ENCODE assay signal across 8 cellular contexts in the genomic region with DNA sequence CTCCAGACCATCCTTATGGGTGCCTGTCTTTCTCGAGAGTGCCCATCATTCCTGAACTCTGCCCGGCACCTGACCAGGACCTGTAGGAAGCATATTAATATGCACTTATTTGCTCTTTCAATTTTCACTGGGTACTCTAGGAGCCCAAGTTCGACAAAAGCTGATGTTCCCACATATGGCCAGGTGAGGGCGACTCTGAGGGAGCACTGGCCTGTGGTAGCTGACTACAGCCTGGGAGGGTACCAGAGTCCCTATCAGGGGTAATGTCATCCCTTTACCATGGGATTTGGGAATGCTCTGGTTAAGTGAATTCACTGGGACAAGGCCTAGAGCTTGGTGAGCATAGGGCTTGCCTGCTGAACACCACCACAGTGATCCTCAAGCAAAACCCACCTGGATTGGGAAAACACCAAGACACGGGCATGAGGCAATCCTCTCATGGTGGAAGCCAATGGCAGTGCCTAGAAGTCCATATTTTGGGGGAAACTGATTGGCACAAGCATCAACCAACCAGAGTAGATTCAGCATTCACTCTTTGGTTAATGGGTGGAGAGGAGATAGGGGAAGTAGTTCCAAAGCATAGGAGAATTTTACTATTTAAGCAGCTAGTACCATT.
DNase-seq lines count a peak whose midpoint lies in the region; ATAC-seq and TF ChIP-seq lines count a peak whose summit lies in the region.

No MANE protein-coding gene starts in this region.

- POLR2A ChIA-PET in WTC11 (lab: Charles Lee), result interaction anchor here (0.6 kb wide), 1 partner anchor 169 kb away, joined by 3 read pairs; no protein-coding TSS in a partner anchor

- H4K20me1 ChIP-seq in H9 (ENCODE audit: control insufficient read depth, insufficient read depth, insufficient read length), result no peaks in the 10 kb centered on the region

- H3K27me3 ChIP-seq in H9 (ENCODE audit: insufficient read depth, low read length) (no peaks in the 10 kb centered on the region), gastroesophageal sphincter (no peaks in the 10 kb centered on the region)

- H3K79me1 ChIP-seq in H9 (ENCODE audit: insufficient read depth, low read depth, low read length, poor library complexity, severe bottlenecking), result no peaks in the 10 kb centered on the region

- H2AFZ ChIP-seq in H9 (ENCODE audit: low read length), result no peak overlapping the region

- H2BK5ac ChIP-seq in H9 (ENCODE audit: insufficient read length, low read length), result no peak overlapping the region

- H3K27me3 Mint-ChIP-seq in H9 (ENCODE audit: low read depth) (no peaks in the 10 kb centered on the region), WTC11 (ENCODE audit: low read depth) (peaks cover 2% of the 10 kb centered on the region; the same call in 1 of the 2 replicates)

- H3K27ac ChIP-seq in H9 (ENCODE audit: insufficient read length, low read depth, low read length) (no peak overlapping the region), gastroesophageal sphincter (no peak overlapping the region)

- no peaks in the 10 kb centered on the region for H3K4me1 Mint-ChIP-seq in H9
- H3K4me1 Mint-ChIP-seq in WTC11, result no peaks in the 10 kb centered on the region

- no CpG with 5 or more reads among the region's 5 CpGs for WGBS in H9 (ENCODE audit: extremely low coverage, insufficient read length, low lambda C conversion rate)
- WGBS in gastroesophageal sphincter (ENCODE audit: low coverage in 1 of 2), 2 donors, result 75 to 79% methylated on average over 2 to 3 of the region's 5 CpGs

- H4K91ac ChIP-seq in H9 (ENCODE audit: insufficient read length, low read depth, low read length), result no peak overlapping the region

- no peaks in the 10 kb centered on the region for H3K36me3 Mint-ChIP-seq in H9 (ENCODE audit: insufficient read depth in 1 of 3, low read depth in 3 of 3)
- H3K36me3 Mint-ChIP-seq in WTC11, result no peaks in the 10 kb centered on the region

- H4K5ac ChIP-seq in H9 (ENCODE audit: insufficient read length, low read depth, low read length), result no peak overlapping the region

- peak; percentile 97 for ATAC-seq in WTC11
- ATAC-seq in gastroesophageal sphincter, result no peak

- no peaks in the 10 kb centered on the region for H3K79me2 ChIP-seq in H9 (ENCODE audit: insufficient read depth, low read length)

- no peak overlapping the region for H3K4ac ChIP-seq in H9 (ENCODE audit: low read depth, low read length)

- H2BK20ac ChIP-seq in H9 (ENCODE audit: low read depth, low read length, poor library complexity, severe bottlenecking), result no peak overlapping the region

- no peak overlapping the region for H2BK12ac ChIP-seq in H9 (ENCODE audit: insufficient read length, low read depth, low read length)

- H4K8ac ChIP-seq in H9 (replicated peaks; ENCODE audit: insufficient read length, low read depth, low read length), result no peak overlapping the region

- H3K27ac Mint-ChIP-seq in H9, result no peak overlapping the region
- H3K27ac Mint-ChIP-seq in WTC11, result no peak overlapping the region

- no peak overlapping the region for H3K56ac ChIP-seq in H9 (ENCODE audit: insufficient read length, low read depth, low read length)

- H3K18ac ChIP-seq in H9 (ENCODE audit: insufficient read length, low read depth, low read length), result no peak overlapping the region

- H3K9me3 ChIP-seq in H9 (ENCODE audit: control insufficient read depth, low read depth, low read length) (no peaks in the 10 kb centered on the region), gastroesophageal sphincter (no peaks in the 10 kb centered on the region)

- no peak overlapping the region for H3K4me3 Mint-ChIP-seq in H9
- H3K4me3 Mint-ChIP-seq in WTC11, result no peak overlapping the region

- H3K36me3 ChIP-seq in gastroesophageal sphincter, result no peaks in the 10 kb centered on the region

- H3K9me3 Mint-ChIP-seq in H9 (peaks cover 0 to 3% of the 10 kb centered on the region in 2 experiments; a peak in 1 of 5 replicates), WTC11 (peaks cover 10% of the 10 kb centered on the region)

- no peak overlapping the region for H3K23ac ChIP-seq in H9 (ENCODE audit: insufficient read length, low read depth, low read length)

- no peak overlapping the region for H3K9ac ChIP-seq in H9 (ENCODE audit: extremely low read depth, insufficient read length, low read length)

- DNase-seq in AG08396 (ENCODE audit: low spot score) (peak; percentile 14), H9 (peak; percentile 56), WTC11 (ENCODE audit: low spot score) (peak; percentile 78), germinal center (ENCODE audit: low spot score) (peak; percentile 47), DMS79 (lab: John Stamatoyannopoulos, UW) (no peak), NCI-H1417 treated with DMSO at 0.1 percent for 48 hours (lab: John Stamatoyannopoulos, UW) (no peak), cerebellum (ENCODE audit: low spot score) (no peak)

- CTCF ChIA-PET in WTC11 (lab: Charles Lee), result interaction anchor here (0.6 to 2.1 kb wide), 33 partner anchors 10 to 625 kb away, joined by 3 to 44 read pairs (median 3); partner anchors contain the start of genes CMYA5 and THBS4

- no peaks in the 10 kb centered on the region for H3K23me2 ChIP-seq in H9 (ENCODE audit: insufficient read length, low read depth, low read length, poor library complexity, severe bottlenecking)

- H2BK15ac ChIP-seq in H9 (ENCODE audit: low read depth, low read length), result no peak overlapping the region

- H2AK5ac ChIP-seq in H9 (ENCODE audit: insufficient read length, low read length), result no peak overlapping the region

- no peak overlapping the region for H3K14ac ChIP-seq in H9 (ENCODE audit: insufficient read depth, low read length)

- H2BK120ac ChIP-seq in H9 (ENCODE audit: low read depth, low read length, poor library complexity, severe bottlenecking), result no peak overlapping the region

- no peak overlapping the region for H3K4me3 ChIP-seq in gastroesophageal sphincter

- no peaks in the 10 kb centered on the region for H3K4me1 ChIP-seq in H9 (ENCODE audit: insufficient read depth, low read length)
- no peaks in the 10 kb centered on the region for H3K4me1 ChIP-seq in gastroesophageal sphincter

- no peak overlapping the region for H3K4me2 ChIP-seq in H9 (ENCODE audit: insufficient read depth, insufficient read length, low read length)

- TF ChIP-seq CTCF in H9 (conservative IDR thresholded peaks at IDR 0.05) (peak; percentile 81), WTC11 (IDR thresholded peaks at IDR 0.05) (peak; percentile 66), gastroesophageal sphincter (IDR thresholded peaks at IDR 0.05) (no peak)

- no peak for TF ChIP-seq POLR2A in gastroesophageal sphincter (IDR thresholded peaks at IDR 0.05)

- no peak for TF ChIP-seq EP300 in gastroesophageal sphincter (IDR thresholded peaks at IDR 0.05)

- no peak overlapping the region for H3T11ph ChIP-seq in H9 (ENCODE audit: low read length)

TF ChIP-seq in WTC11, 78 proteins besides CTCF, POLR2A, EP300 and RAD21 (continues in another document):
- TF ChIP-seq, protein P1, sequence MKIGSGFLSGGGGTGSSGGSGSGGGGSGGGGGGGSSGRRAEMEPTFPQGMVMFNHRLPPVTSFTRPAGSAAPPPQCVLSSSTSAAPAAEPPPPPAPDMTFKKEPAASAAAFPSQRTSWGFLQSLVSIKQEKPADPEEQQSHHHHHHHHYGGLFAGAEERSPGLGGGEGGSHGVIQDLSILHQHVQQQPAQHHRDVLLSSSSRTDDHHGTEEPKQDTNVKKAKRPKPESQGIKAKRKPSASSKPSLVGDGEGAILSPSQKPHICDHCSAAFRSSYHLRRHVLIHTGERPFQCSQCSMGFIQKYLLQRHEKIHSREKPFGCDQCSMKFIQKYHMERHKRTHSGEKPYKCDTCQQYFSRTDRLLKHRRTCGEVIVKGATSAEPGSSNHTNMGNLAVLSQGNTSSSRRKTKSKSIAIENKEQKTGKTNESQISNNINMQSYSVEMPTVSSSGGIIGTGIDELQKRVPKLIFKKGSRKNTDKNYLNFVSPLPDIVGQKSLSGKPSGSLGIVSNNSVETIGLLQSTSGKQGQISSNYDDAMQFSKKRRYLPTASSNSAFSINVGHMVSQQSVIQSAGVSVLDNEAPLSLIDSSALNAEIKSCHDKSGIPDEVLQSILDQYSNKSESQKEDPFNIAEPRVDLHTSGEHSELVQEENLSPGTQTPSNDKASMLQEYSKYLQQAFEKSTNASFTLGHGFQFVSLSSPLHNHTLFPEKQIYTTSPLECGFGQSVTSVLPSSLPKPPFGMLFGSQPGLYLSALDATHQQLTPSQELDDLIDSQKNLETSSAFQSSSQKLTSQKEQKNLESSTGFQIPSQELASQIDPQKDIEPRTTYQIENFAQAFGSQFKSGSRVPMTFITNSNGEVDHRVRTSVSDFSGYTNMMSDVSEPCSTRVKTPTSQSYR (CRISPR knock-in tag; IDR thresholded peaks at IDR 0.05), result no peak
- TF ChIP-seq ATF1 (CRISPR knock-in tag; IDR thresholded peaks at IDR 0.05), result no peak
- no peak for TF ChIP-seq ZNF423 (CRISPR knock-in tag; IDR thresholded peaks at IDR 0.05)
- no peak for TF ChIP-seq ZNF396 (CRISPR knock-in tag; IDR thresholded peaks at IDR 0.05; ENCODE audit: borderline replicate concordance)
- no peak for TF ChIP-seq OVOL2 (CRISPR knock-in tag; IDR thresholded peaks at IDR 0.05; ENCODE audit: borderline replicate concordance)
- TF ChIP-seq, protein P2, sequence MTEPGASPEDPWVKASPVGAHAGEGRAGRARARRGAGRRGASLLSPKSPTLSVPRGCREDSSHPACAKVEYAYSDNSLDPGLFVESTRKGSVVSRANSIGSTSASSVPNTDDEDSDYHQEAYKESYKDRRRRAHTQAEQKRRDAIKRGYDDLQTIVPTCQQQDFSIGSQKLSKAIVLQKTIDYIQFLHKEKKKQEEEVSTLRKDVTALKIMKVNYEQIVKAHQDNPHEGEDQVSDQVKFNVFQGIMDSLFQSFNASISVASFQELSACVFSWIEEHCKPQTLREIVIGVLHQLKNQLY (CRISPR knock-in tag; IDR thresholded peaks at IDR 0.05), result no peak
- no peak for TF ChIP-seq GRHL2 (CRISPR knock-in tag; IDR thresholded peaks at IDR 0.05; ENCODE audit: insufficient replicate concordance, severe bottlenecking)
- TF ChIP-seq ZMAT4 (CRISPR knock-in tag; IDR thresholded peaks at IDR 0.05), result no peak
- TF ChIP-seq TP53 (CRISPR knock-in tag; IDR thresholded peaks at IDR 0.05), result no peak
- TF ChIP-seq USF1 (CRISPR knock-in tag; IDR thresholded peaks at IDR 0.05), result no peak
- no peak for TF ChIP-seq FOXP1 (CRISPR knock-in tag; IDR thresholded peaks at IDR 0.05; ENCODE audit: borderline replicate concordance)
- no peak for TF ChIP-seq ZNF121 (CRISPR knock-in tag; IDR thresholded peaks at IDR 0.05)

Comparison
In these comparisons a context has a peak if more than half of its experiments do, and no peak if none do; other contexts are left out.
1. DNase-seq: peak in AG08396 (single experiment), H9 (single experiment), WTC11 (single experiment) and germinal center (single experiment); none in DMS79 (single experiment), NCI-H1417 treated with DMSO at 0.1 percent for 48 hours (single experiment) and cerebellum (single experiment).
2. CTCF ChIP-seq: peak in H9 (single experiment) and WTC11 (single experiment); none in gastroesophageal sphincter (0 of 4).